ENCODE assay signal across 9 cellular contexts in genomic region chr5:40497573-40497972, GRCh38.
A peak's percentile ranks its signal among the peaks of the same experiment; 100 is the strongest.
DNase-seq lines count a peak whose midpoint lies in the region; ATAC-seq and TF ChIP-seq lines count a peak whose summit lies in the region.
"Had no signal": no experiment of that assay in that cellular context is flagged by ENCODE, and none has a peak within 500 bp of the region (broad histone marks: within the 10 kb centered on the region; RNA-seq: fewer than 3 reads in every experiment).

No MANE protein-coding gene starts in this region.

- intact Hi-C loops in lower lobe of right lung (cut with DNase I) (no loop called here), posterior cingulate gyrus (cut with DNase I) (no loop called here)

- TF ChIP-seq CTCF in AG04449 (IDR thresholded peaks at IDR 0.05; ENCODE audit: insufficient read depth, low read length, missing control alignments): no peak
- TF ChIP-seq CTCF in HFFc6 (IDR thresholded peaks at IDR 0.05): no peak
- no peak for TF ChIP-seq CTCF in astrocyte of the spinal cord (IDR thresholded peaks at IDR 0.05; ENCODE audit: low read depth, low read length)
- no peak for TF ChIP-seq CTCF in lower lobe of right lung (IDR thresholded peaks at IDR 0.05)

- POLR2A ChIA-PET in AG04449 (lab: Yijun Ruan, JAX): interaction anchor here (0.6 kb wide), 1 partner anchor 52 kb away, joined by 5 read pairs; no protein-coding TSS in a partner anchor

- no peaks in the 10 kb centered on the region for H3K36me3 ChIP-seq in lower lobe of right lung
- H3K36me3 ChIP-seq: suprapubic skin had no signal

- peak; percentile 28 for DNase-seq in AG04449 (ENCODE audit: low read depth, low spot score)
- DNase-seq in HFFc6: peak; percentile 73
- peak; percentile 37 for DNase-seq in astrocyte of the spinal cord (ENCODE audit: low read depth, low spot score)
- DNase-seq in lower lobe of right lung: no peak
- DNase-seq in mucosa of gallbladder (ENCODE audit: low spot score): no peak
- DNase-seq in HUDEP-2 (lab: John Stamatoyannopoulos, UW; ENCODE audit: unreplicated experiment in 76 of 76): no peak
- no peak for DNase-seq in posterior cingulate gyrus

- peaks cover 7% of the 10 kb centered on the region for H3K4me1 ChIP-seq in lower lobe of right lung
- H3K4me1 ChIP-seq: suprapubic skin had no signal

- no peaks in the 10 kb centered on the region for H3K9me3 Mint-ChIP-seq in HFFc6

- no peak overlapping the region for H3K27ac ChIP-seq in lower lobe of right lung
- H3K27ac ChIP-seq: suprapubic skin had no signal

- H3K27me3 ChIP-seq in lower lobe of right lung (ENCODE audit: low read depth): no peaks in the 10 kb centered on the region
- H3K27me3 ChIP-seq: suprapubic skin had no signal

- no peaks in the 10 kb centered on the region; the same call in 1 of the 2 replicates for H3K27me3 Mint-ChIP-seq in HFFc6 (ENCODE audit: insufficient read depth)

- in situ Hi-C loops in astrocyte of the spinal cord (cut with HindIII; ENCODE audit: low sequenced_read_pairs): no loop called here

- no peak overlapping the region for H3K4me3 Mint-ChIP-seq in HFFc6

- CTCF ChIA-PET in AG04449 (lab: Yijun Ruan, JAX): interaction anchor here (0.7 kb wide), 1 partner anchor 26 kb away, joined by 3 read pairs; no protein-coding TSS in a partner anchor

- no peaks in the 10 kb centered on the region for H3K36me3 Mint-ChIP-seq in HFFc6 (ENCODE audit: low read depth)

- H3K4me1 Mint-ChIP-seq in HFFc6 (ENCODE audit: low read depth): peaks cover 14% of the 10 kb centered on the region

- no peak for TF ChIP-seq POLR2A in GM18505 (IDR thresholded peaks at IDR 0.05; ENCODE audit: borderline replicate concordance, extremely low read depth, insufficient read depth, insufficient read length)

- H3K9me3 ChIP-seq in lower lobe of right lung: no peaks in the 10 kb centered on the region
- H3K9me3 ChIP-seq: suprapubic skin had no signal

- H3K27ac Mint-ChIP-seq in HFFc6: peak overlapping the region; percentile 83

- no peak overlapping the region for H3K4me3 ChIP-seq in AG04449 (ENCODE audit: low read depth, low read length)
- no peak overlapping the region for H3K4me3 ChIP-seq in astrocyte of the spinal cord (ENCODE audit: low read depth, low read length)
- H3K4me3 ChIP-seq in lower lobe of right lung: no peak overlapping the region
- H3K4me3 ChIP-seq: suprapubic skin had no signal

- peak; percentile 81 to 93 for ATAC-seq in lower lobe of right lung
- no peak for ATAC-seq in GM18505 (IDR thresholded peaks at IDR 0.05; ENCODE audit: unreplicated experiment)

Comparison
In these comparisons a context has a peak if more than half of its experiments do, and no peak if none do; other contexts are left out.
1. DNase-seq: peak in AG04449 (single experiment), HFFc6 (single experiment) and astrocyte of the spinal cord (single experiment); none in lower lobe of right lung (single experiment), mucosa of gallbladder (single experiment), HUDEP-2 (0 of 76) and posterior cingulate gyrus (0 of 10).